In genomic region chr10:112689327-112689726, GRCh38 we compare ENCODE assay signal across 9 cellular contexts.
DNase-seq lines count a peak whose midpoint lies in the region; ATAC-seq and TF ChIP-seq lines count a peak whose summit lies in the region.
"Had no signal": no experiment of that assay in that cellular context is flagged by ENCODE, and none has a peak within 500 bp of the region (broad histone marks: within the 10 kb centered on the region; RNA-seq: fewer than 3 reads in every experiment).

No MANE protein-coding gene starts in this region.

- no peaks in the 10 kb centered on the region for H3K27me3 ChIP-seq in BE2C
- no peaks in the 10 kb centered on the region for H3K27me3 ChIP-seq in brain microvascular endothelial cell (replicated peaks)
- H3K27me3 ChIP-seq in liver (ENCODE audit: control insufficient read depth in 4 of 4, insufficient read depth in 4 of 4, low read length in 3 of 4): no peaks in the 10 kb centered on the region

- H3K9me3 ChIP-seq in BE2C (no peaks in the 10 kb centered on the region), liver (ENCODE audit: control insufficient read depth in 4 of 4, low read length in 3 of 4) (no peaks in the 10 kb centered on the region)

- TF ChIP-seq CTCF in BE2C (IDR thresholded peaks at IDR 0.05; ENCODE audit: low read depth, low read length) (peak; percentile 57), brain microvascular endothelial cell (IDR thresholded peaks at IDR 0.05; ENCODE audit: low read depth, low read length, missing control alignments) (peak; percentile 70), liver (IDR thresholded peaks at IDR 0.05; ENCODE audit: low read depth, low read length, missing input control) (peak; percentile 30)

- H3K4me3 ChIP-seq in BE2C (ENCODE audit: low read depth, low read length) (no peak overlapping the region), brain microvascular endothelial cell (ENCODE audit: low read depth, low read length) (no peak overlapping the region), liver (ENCODE audit: low read depth in 1 of 3, low read length in 3 of 3) (no peak overlapping the region)

- in situ Hi-C loops in brain microvascular endothelial cell (cut with HindIII; ENCODE audit: low pct_ligation_motif_present, low sequenced_read_pairs): no loop called here

- ATAC-seq in GM19463 (IDR thresholded peaks at IDR 0.05; ENCODE audit: unreplicated experiment): no peak

- peak; percentile 59 for DNase-seq in BE2C
- DNase-seq in HEK293T (ENCODE audit: extremely low spot score): peak; percentile 55
- DNase-seq in brain microvascular endothelial cell: no peak
- DNase-seq in DMS53 treated with DMSO at 0.1 percent for 48 hours (lab: John Stamatoyannopoulos, UW; ENCODE audit: unreplicated experiment): no peak
- DNase-seq in NCI-H345 (lab: John Stamatoyannopoulos, UW): no peak
- no peak for DNase-seq in NCI-H526 (lab: John Stamatoyannopoulos, UW)
- DNase-seq: OCI-M1 had no signal

- no peak overlapping the region for H3K9ac ChIP-seq in liver (ENCODE audit: low read depth in 1 of 2, low read length in 2 of 2)

- POLR2A ChIA-PET in HEK293T (lab: Yijun Ruan, JAX): no interaction called here

- no peak overlapping the region for H3K27ac ChIP-seq in brain microvascular endothelial cell
- H3K27ac ChIP-seq in liver (ENCODE audit: low read depth in 1 of 2, low read length in 2 of 2): no peak overlapping the region

- H3K36me3 ChIP-seq in BE2C (no peaks in the 10 kb centered on the region), brain microvascular endothelial cell (replicated peaks) (no peaks in the 10 kb centered on the region), liver (ENCODE audit: control insufficient read depth in 4 of 4, insufficient read depth in 3 of 4, low read depth in 1 of 4, low read length in 3 of 4) (no peaks in the 10 kb centered on the region)

- WGBS in liver: 46% methylated on average over 4 of the region's 4 CpGs

- H3K4me1 ChIP-seq in BE2C (no peaks in the 10 kb centered on the region), liver (ENCODE audit: control insufficient read depth in 4 of 4, insufficient read depth in 4 of 4, low read length in 3 of 4) (no peaks in the 10 kb centered on the region)

- TF ChIP-seq RAD21 in liver (IDR thresholded peaks at IDR 0.05): peak; percentile 61 to 77

- CTCF ChIA-PET in HEK293T (lab: Yijun Ruan, JAX): no interaction called here

TF ChIP-seq in HEK293T, 16 proteins besides CTCF, POLR2A, EP300 and RAD21:
- TF ChIP-seq LEF1 (IDR thresholded peaks at IDR 0.05; ENCODE audit: borderline replicate concordance) (no peak), FOXK2 (IDR thresholded peaks at IDR 0.05) (no peak), L3MBTL2 (conservative IDR thresholded peaks at IDR 0.05) (no peak), BHLHE40 (IDR thresholded peaks at IDR 0.05; ENCODE audit: borderline replicate concordance) (no peak), PKNOX1 (IDR thresholded peaks at IDR 0.05) (peak; percentile 69), NFRKB (IDR thresholded peaks at IDR 0.05) (no peak)

TF ChIP-seq in liver, 16 proteins besides CTCF, POLR2A, EP300 and RAD21:
- TF ChIP-seq TAF1 (conservative IDR thresholded peaks at IDR 0.05) (no peak), NR2F2 (IDR thresholded peaks at IDR 0.05) (no peak), GABPA (IDR thresholded peaks at IDR 0.05 in 1 of 2, conservative IDR thresholded peaks at IDR 0.05 in 1 of 2) (no peak), FOXA2 (IDR thresholded peaks at IDR 0.05) (no peak), JUND (IDR thresholded peaks at IDR 0.05) (no peak), RXRA (IDR thresholded peaks at IDR 0.05) (no peak), REST (IDR thresholded peaks at IDR 0.05) (no peak), EGR1 (IDR thresholded peaks at IDR 0.05; ENCODE audit: low read depth in 2 of 2) (no peak), HNF4A (conservative IDR thresholded peaks at IDR 0.05) (no peak), HNF4G (IDR thresholded peaks at IDR 0.05) (no peak), SP1 (IDR thresholded peaks at IDR 0.05) (no peak), ATF3 (IDR thresholded peaks at IDR 0.05) (no peak), YY1 (IDR thresholded peaks at IDR 0.05) (no peak), MAX (IDR thresholded peaks at IDR 0.05) (no peak), FOXA1 (IDR thresholded peaks at IDR 0.05) (no peak), ZBTB33 (IDR thresholded peaks at IDR 0.05) (no peak)
TF ChIP-seq in liver: peak in this region for 0.

Comparison
In these comparisons a context has a peak if more than half of its experiments do, and no peak if none do; other contexts are left out.
1. DNase-seq: peak in BE2C (single experiment) and HEK293T (single experiment); none in brain microvascular endothelial cell (single experiment), DMS53 treated with DMSO at 0.1 percent for 48 hours (single experiment), NCI-H345 (single experiment) and NCI-H526 (0 of 2).
2. Peak in every context shown above with its lines, with median percentiles within 50 percentile points of each other: CTCF ChIP-seq.